1 cellular context compared by ENCODE assay signal in the genomic region with DNA sequence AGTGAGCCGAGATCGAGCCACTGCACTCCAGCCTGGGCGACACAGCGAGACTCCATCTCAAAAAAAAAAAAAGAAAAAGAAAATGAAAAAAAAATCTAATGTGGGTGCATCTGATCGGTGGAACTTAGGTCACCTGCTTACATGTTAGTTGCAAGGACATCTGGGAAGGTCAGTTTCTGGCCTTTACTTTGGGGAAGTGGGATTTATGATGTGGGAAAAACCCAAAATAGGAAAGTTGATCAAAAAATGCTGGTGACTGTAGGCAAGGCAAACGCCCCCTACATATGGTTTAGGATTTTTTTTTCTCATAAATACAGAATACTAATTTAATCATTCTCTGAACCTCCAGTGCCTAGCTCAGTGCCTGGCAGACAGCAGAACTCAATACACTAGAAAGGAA.
TF ChIP-seq lines count a peak whose summit lies in the region.

No MANE protein-coding gene starts in this region.

TF ChIP-seq in GM23338, 12 proteins besides CTCF, POLR2A, EP300 and RAD21 (continued from another document):
- TF ChIP-seq, protein P1, sequence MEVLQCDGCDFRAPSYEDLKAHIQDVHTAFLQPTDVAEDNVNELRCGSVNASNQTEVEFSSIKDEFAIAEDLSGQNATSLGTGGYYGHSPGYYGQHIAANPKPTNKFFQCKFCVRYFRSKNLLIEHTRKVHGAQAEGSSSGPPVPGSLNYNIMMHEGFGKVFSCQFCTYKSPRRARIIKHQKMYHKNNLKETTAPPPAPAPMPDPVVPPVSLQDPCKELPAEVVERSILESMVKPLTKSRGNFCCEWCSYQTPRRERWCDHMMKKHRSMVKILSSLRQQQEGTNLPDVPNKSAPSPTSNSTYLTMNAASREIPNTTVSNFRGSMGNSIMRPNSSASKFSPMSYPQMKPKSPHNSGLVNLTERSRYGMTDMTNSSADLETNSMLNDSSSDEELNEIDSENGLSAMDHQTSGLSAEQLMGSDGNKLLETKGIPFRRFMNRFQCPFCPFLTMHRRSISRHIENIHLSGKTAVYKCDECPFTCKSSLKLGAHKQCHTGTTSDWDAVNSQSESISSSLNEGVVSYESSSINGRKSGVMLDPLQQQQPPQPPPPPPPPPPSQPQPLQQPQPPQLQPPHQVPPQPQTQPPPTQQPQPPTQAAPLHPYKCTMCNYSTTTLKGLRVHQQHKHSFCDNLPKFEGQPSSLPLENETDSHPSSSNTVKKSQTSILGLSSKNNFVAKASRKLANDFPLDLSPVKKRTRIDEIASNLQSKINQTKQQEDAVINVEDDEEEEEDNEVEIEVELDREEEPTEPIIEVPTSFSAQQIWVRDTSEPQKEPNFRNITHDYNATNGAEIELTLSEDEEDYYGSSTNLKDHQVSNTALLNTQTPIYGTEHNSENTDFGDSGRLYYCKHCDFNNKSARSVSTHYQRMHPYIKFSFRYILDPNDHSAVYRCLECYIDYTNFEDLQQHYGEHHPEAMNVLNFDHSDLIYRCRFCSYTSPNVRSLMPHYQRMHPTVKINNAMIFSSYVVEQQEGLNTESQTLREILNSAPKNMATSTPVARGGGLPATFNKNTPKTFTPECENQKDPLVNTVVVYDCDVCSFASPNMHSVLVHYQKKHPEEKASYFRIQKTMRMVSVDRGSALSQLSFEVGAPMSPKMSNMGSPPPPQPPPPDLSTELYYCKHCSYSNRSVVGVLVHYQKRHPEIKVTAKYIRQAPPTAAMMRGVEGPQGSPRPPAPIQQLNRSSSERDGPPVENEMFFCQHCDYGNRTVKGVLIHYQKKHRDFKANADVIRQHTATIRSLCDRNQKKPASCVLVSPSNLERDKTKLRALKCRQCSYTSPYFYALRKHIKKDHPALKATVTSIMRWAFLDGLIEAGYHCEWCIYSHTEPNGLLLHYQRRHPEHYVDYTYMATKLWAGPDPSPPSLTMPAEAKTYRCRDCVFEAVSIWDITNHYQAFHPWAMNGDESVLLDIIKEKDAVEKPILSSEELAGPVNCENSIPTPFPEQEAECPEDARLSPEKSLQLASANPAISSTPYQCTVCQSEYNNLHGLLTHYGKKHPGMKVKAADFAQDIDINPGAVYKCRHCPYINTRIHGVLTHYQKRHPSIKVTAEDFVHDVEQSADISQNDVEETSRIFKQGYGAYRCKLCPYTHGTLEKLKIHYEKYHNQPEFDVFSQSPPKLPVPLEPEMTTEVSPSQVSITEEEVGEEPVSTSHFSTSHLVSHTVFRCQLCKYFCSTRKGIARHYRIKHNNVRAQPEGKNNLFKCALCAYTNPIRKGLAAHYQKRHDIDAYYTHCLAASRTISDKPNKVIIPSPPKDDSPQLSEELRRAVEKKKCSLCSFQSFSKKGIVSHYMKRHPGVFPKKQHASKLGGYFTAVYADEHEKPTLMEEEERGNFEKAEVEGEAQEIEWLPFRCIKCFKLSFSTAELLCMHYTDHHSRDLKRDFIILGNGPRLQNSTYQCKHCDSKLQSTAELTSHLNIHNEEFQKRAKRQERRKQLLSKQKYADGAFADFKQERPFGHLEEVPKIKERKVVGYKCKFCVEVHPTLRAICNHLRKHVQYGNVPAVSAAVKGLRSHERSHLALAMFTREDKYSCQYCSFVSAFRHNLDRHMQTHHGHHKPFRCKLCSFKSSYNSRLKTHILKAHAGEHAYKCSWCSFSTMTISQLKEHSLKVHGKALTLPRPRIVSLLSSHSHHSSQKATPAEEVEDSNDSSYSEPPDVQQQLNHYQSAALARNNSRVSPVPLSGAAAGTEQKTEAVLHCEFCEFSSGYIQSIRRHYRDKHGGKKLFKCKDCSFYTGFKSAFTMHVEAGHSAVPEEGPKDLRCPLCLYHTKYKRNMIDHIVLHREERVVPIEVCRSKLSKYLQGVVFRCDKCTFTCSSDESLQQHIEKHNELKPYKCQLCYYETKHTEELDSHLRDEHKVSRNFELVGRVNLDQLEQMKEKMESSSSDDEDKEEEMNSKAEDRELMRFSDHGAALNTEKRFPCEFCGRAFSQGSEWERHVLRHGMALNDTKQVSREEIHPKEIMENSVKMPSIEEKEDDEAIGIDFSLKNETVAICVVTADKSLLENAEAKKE (CRISPR knock-in tag; IDR thresholded peaks at IDR 0.05) = no peak
- no peak for TF ChIP-seq POLR2AphosphoS5 (IDR thresholded peaks at IDR 0.05; ENCODE audit: low read depth)
- TF ChIP-seq CREB1 (CRISPR knock-in tag; IDR thresholded peaks at IDR 0.05; ENCODE audit: low read depth) = no peak
- no peak for TF ChIP-seq EZH2phosphoT487 (IDR thresholded peaks at IDR 0.05; ENCODE audit: unreplicated experiment)
- TF ChIP-seq EZH2 (IDR thresholded peaks at IDR 0.05; ENCODE audit: low read depth, unreplicated experiment) = no peak
- TF ChIP-seq, protein P2, sequence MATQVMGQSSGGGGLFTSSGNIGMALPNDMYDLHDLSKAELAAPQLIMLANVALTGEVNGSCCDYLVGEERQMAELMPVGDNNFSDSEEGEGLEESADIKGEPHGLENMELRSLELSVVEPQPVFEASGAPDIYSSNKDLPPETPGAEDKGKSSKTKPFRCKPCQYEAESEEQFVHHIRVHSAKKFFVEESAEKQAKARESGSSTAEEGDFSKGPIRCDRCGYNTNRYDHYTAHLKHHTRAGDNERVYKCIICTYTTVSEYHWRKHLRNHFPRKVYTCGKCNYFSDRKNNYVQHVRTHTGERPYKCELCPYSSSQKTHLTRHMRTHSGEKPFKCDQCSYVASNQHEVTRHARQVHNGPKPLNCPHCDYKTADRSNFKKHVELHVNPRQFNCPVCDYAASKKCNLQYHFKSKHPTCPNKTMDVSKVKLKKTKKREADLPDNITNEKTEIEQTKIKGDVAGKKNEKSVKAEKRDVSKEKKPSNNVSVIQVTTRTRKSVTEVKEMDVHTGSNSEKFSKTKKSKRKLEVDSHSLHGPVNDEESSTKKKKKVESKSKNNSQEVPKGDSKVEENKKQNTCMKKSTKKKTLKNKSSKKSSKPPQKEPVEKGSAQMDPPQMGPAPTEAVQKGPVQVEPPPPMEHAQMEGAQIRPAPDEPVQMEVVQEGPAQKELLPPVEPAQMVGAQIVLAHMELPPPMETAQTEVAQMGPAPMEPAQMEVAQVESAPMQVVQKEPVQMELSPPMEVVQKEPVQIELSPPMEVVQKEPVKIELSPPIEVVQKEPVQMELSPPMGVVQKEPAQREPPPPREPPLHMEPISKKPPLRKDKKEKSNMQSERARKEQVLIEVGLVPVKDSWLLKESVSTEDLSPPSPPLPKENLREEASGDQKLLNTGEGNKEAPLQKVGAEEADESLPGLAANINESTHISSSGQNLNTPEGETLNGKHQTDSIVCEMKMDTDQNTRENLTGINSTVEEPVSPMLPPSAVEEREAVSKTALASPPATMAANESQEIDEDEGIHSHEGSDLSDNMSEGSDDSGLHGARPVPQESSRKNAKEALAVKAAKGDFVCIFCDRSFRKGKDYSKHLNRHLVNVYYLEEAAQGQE (IDR thresholded peaks at IDR 0.05; ENCODE audit: unreplicated experiment) = no peak
- no peak for TF ChIP-seq STAT1 (IDR thresholded peaks at IDR 0.05; ENCODE audit: unreplicated experiment)
- no peak for TF ChIP-seq NANOG (IDR thresholded peaks at IDR 0.05; ENCODE audit: borderline replicate concordance)
- TF ChIP-seq ZNF331 (CRISPR knock-in tag; IDR thresholded peaks at IDR 0.05; ENCODE audit: low read depth) = no peak
- no peak for TF ChIP-seq ZNF114 (CRISPR knock-in tag; IDR thresholded peaks at IDR 0.05)
TF ChIP-seq in GM23338: peak in this region for 0.
